Comparison of ENCODE assay signal across 15 cellular contexts in genomic region chr4:168528131-168528949, GRCh38. TPM values are rescaled to one million over a fixed set of nuclear protein-coding genes. Genes with fewer than 3 reads are reported as not detected.
DNase-seq lines count a peak whose midpoint lies in the region; ATAC-seq and TF ChIP-seq lines count a peak whose summit lies in the region.
"Had no signal": no experiment of that assay in that cellular context is flagged by ENCODE, and none has a peak within 500 bp of the region (broad histone marks: within the 10 kb centered on the region; RNA-seq: fewer than 3 reads in every experiment).

No MANE protein-coding gene starts in this region.

- H3K79me2 ChIP-seq in mammary epithelial cell (ENCODE audit: insufficient read depth, low read length), result no peaks in the 10 kb centered on the region

- H4K20me1 ChIP-seq in mammary epithelial cell (ENCODE audit: insufficient read depth, low read length), result no peaks in the 10 kb centered on the region

- no peaks in the 10 kb centered on the region for H3K27me3 Mint-ChIP-seq in MCF 10A (ENCODE audit: insufficient read depth, unreplicated experiment)
- H3K27me3 Mint-ChIP-seq in natural killer cell treated with Interleukin-12 subunit alpha and Interleukin-12 subunit beta and Interleukin-15 and Interleukin-18, amount 100 ng/mL, for 72 hours, result peaks cover 23 to 37% of the 10 kb centered on the region in 2 donors

- H3K4me2 ChIP-seq in mammary epithelial cell (ENCODE audit: insufficient read depth, low read depth, low read length), result no peak overlapping the region

- H3K4me3 Mint-ChIP-seq in MCF 10A (ENCODE audit: unreplicated experiment), result no peak overlapping the region
- no peak overlapping the region for H3K4me3 Mint-ChIP-seq in natural killer cell treated with Interleukin-12 subunit alpha and Interleukin-12 subunit beta and Interleukin-15 and Interleukin-18, amount 100 ng/mL, for 72 hours
- H3K4me3 Mint-ChIP-seq: nephron progenitor cell had no signal

- H3K27ac Mint-ChIP-seq in MCF 10A (ENCODE audit: low read depth, unreplicated experiment), result no peak overlapping the region
- no peak overlapping the region for H3K27ac Mint-ChIP-seq in natural killer cell treated with Interleukin-12 subunit alpha and Interleukin-12 subunit beta and Interleukin-15 and Interleukin-18, amount 100 ng/mL, for 72 hours
- H3K27ac Mint-ChIP-seq: nephron progenitor cell, T-helper 17 cell had no signal

- no peaks in the 10 kb centered on the region for H3K27me3 ChIP-seq in mammary epithelial cell (ENCODE audit: insufficient read depth, low read length)
- no peaks in the 10 kb centered on the region for H3K27me3 ChIP-seq in tibial artery

- dilution Hi-C loops in mammary epithelial cell (cut with HindIII; ENCODE audit: low sequenced_read_pairs), result no loop called here

- DNase-seq in MCF 10A (ENCODE audit: unreplicated experiment) (peak; percentile 17), mammary epithelial cell (no peak), RWPE1 (ENCODE audit: low spot score) (peak; percentile 15), fibroblast of pulmonary artery (ENCODE audit: low read depth) (peak; percentile 47), tibial artery (no peak)
- no peak for DNase-seq in natural killer cell treated with Interleukin-12 subunit alpha and Interleukin-12 subunit beta and Interleukin-15 and Interleukin-18, amount 100 ng/mL, for 72 hours (ENCODE audit: low spot score)
- DNase-seq: activated gamma-delta T cell treated with Interleukin-2 at 50 U/mL for 16 hours, GOT3, NCI-H1694, NCI-H774, nephron progenitor cell, T-helper 17 cell had no signal

- no peak overlapping the region for H2AFZ ChIP-seq in mammary epithelial cell (ENCODE audit: low read depth, low read length)

- H3K4me3 ChIP-seq in mammary epithelial cell (replicated peaks in 1 of 3; ENCODE audit: insufficient read depth in 1 of 3, low read depth in 2 of 3, low read length in 3 of 3) (no peak overlapping the region), fibroblast of pulmonary artery (replicated peaks; ENCODE audit: low read depth, low read length) (no peak overlapping the region), tibial artery (no peak overlapping the region)

- POLR2A ChIA-PET in MCF 10A (lab: Yijun Ruan, JAX) (interaction anchor here (0.6 to 0.7 kb wide), 3 partner anchors 162 to 1533 kb away, joined by 3 to 4 read pairs (median 3); no protein-coding TSS in a partner anchor), RWPE1 (lab: Yijun Ruan, JAX; ENCODE audit: low non-redundant PET) (no interaction called here)

- H3K36me3 Mint-ChIP-seq in MCF 10A (ENCODE audit: insufficient read depth, unreplicated experiment), result no peaks in the 10 kb centered on the region
- H3K36me3 Mint-ChIP-seq in natural killer cell treated with Interleukin-12 subunit alpha and Interleukin-12 subunit beta and Interleukin-15 and Interleukin-18, amount 100 ng/mL, for 72 hours, result no peaks in the 10 kb centered on the region

- H3K4me1 ChIP-seq in mammary epithelial cell (ENCODE audit: insufficient read depth, low read length) (peaks cover 22% of the 10 kb centered on the region), tibial artery (no peaks in the 10 kb centered on the region)

- H3K4me1 Mint-ChIP-seq in MCF 10A (ENCODE audit: insufficient read depth, unreplicated experiment), result no peaks in the 10 kb centered on the region
- H3K4me1 Mint-ChIP-seq in natural killer cell treated with Interleukin-12 subunit alpha and Interleukin-12 subunit beta and Interleukin-15 and Interleukin-18, amount 100 ng/mL, for 72 hours (ENCODE audit: low read depth in 2 of 2), result no peaks in the 10 kb centered on the region
- H3K4me1 Mint-ChIP-seq: nephron progenitor cell, T-helper 17 cell had no signal

- intact Hi-C loops in MCF 10A (cut with micrococcal nuclease), result no loop called here
- intact Hi-C loops in mammary epithelial cell (cut with micrococcal nuclease), result no loop called here
- intact Hi-C loops in tibial artery (cut with DNase I; ENCODE audit: low total_unique reads), result no loop called here

- ATAC-seq in natural killer cell treated with Interleukin-12 subunit alpha and Interleukin-12 subunit beta and Interleukin-15 and Interleukin-18, amount 100 ng/mL, for 72 hours, result no peak
- no peak for ATAC-seq in HG02840 (IDR thresholded peaks at IDR 0.05; ENCODE audit: low FRiP score, unreplicated experiment)
- ATAC-seq in GM21723 (IDR thresholded peaks at IDR 0.05; ENCODE audit: unreplicated experiment), result no peak
- ATAC-seq: activated CD4-positive, CD25-positive, alpha-beta regulatory T cell treated with anti-CD3 and anti-CD28 coated beads, Interleukin-2, amount 50 U/mL, for 24 hours; T-helper 17 cell had no signal

- no peak for TF ChIP-seq CTCF in MCF 10A (IDR thresholded peaks at IDR 0.05; ENCODE audit: unreplicated experiment)
- TF ChIP-seq CTCF in mammary epithelial cell (conservative IDR thresholded peaks at IDR 0.05 in 1 of 2, IDR thresholded peaks at IDR 0.05 in 1 of 2; ENCODE audit: extremely low read depth in 1 of 2, insufficient read depth in 1 of 2, low read depth in 1 of 2, low read length in 2 of 2), result no peak
- TF ChIP-seq CTCF in RWPE1 (conservative IDR thresholded peaks at IDR 0.05; ENCODE audit: low read depth), result no peak
- no peak for TF ChIP-seq CTCF in fibroblast of pulmonary artery (IDR thresholded peaks at IDR 0.05; ENCODE audit: low read length, missing control alignments)
- TF ChIP-seq CTCF in tibial artery (IDR thresholded peaks at IDR 0.05), result no peak

- no peak overlapping the region for H3K9ac ChIP-seq in mammary epithelial cell (ENCODE audit: insufficient read depth, low read length)

- H3K36me3 ChIP-seq in mammary epithelial cell (ENCODE audit: insufficient read depth, low read length), result no peaks in the 10 kb centered on the region
- H3K36me3 ChIP-seq in tibial artery, result no peaks in the 10 kb centered on the region

- H3K9me3 Mint-ChIP-seq in MCF 10A (ENCODE audit: unreplicated experiment), result no peaks in the 10 kb centered on the region
- no peaks in the 10 kb centered on the region for H3K9me3 Mint-ChIP-seq in natural killer cell treated with Interleukin-12 subunit alpha and Interleukin-12 subunit beta and Interleukin-15 and Interleukin-18, amount 100 ng/mL, for 72 hours
- H3K9me3 Mint-ChIP-seq: nephron progenitor cell had no signal

- H3K9me3 ChIP-seq in mammary epithelial cell (replicated peaks; ENCODE audit: insufficient read depth, low read length), result no peaks in the 10 kb centered on the region
- H3K9me3 ChIP-seq in tibial artery, result no peaks in the 10 kb centered on the region

- BruUV-seq in MCF 10A (replicated peaks; lab: Mats Ljungman, UMichigan) (no TSS peak), mammary epithelial cell (replicated peaks; lab: Mats Ljungman, UMichigan) (no TSS peak)

- CTCF ChIA-PET in MCF 10A (lab: Yijun Ruan, JAX) (interaction anchor here (0.9 to 2.3 kb wide), 3 partner anchors 13 to 394 kb away, joined by 4 to 9 read pairs (median 4); no protein-coding TSS in a partner anchor), mammary epithelial cell (lab: Charles Lee; ENCODE audit: low non-redundant PET) (no interaction called here), RWPE1 (lab: Yijun Ruan, JAX) (no interaction called here)

- in situ Hi-C loops in mammary epithelial cell (cut with MboI; ENCODE audit: low sequenced_read_pairs in 2 of 2), result no loop called here

- WGBS in mammary epithelial cell (ENCODE audit: low coverage, missing lambda C conversion rate), result 85% methylated on average over 8 of the region's 8 CpGs

- no peak overlapping the region for H3K27ac ChIP-seq in mammary epithelial cell (ENCODE audit: insufficient read depth, low read depth, low read length)
- no peak overlapping the region for H3K27ac ChIP-seq in RWPE1
- H3K27ac ChIP-seq in tibial artery, result no peak overlapping the region

RNA-seq across cellular contexts. Expression of gene PALLD, which starts 31.5 kb away (rescaled TPM):
- 94.6 and 191 TPM in 2 replicates for total RNA-seq in MCF 10A (2022)
- total RNA-seq in mammary epithelial cell, result 100 to 1,000 TPM; 296 to 380 TPM
- polyA plus RNA-seq in mammary epithelial cell, result 122 TPM
- 433 TPM for polyA minus RNA-seq in mammary epithelial cell
- total RNA-seq in natural killer cell treated with Interleukin-12 subunit alpha and Interleukin-12 subunit beta and Interleukin-15 and Interleukin-18, amount 100 ng/mL, for 72 hours, result 10 to 100 TPM in 1 of 2 donors, under 1 TPM in 1; 0.52 to 11.0 TPM

RNA-seq across cellular contexts. Expression of gene DDX60L, which starts 48.0 kb away (rescaled TPM):
- 3.4 and 6.1 TPM in 2 replicates for total RNA-seq in MCF 10A (2022)
- 10 to 100 TPM in 1 of 2 donors, 1 to 10 TPM in 1; 6.8 to 12.2 TPM for total RNA-seq in mammary epithelial cell
- polyA plus RNA-seq in mammary epithelial cell, result 5.7 TPM
- 11.7 TPM for polyA minus RNA-seq in mammary epithelial cell
- 10 to 100 TPM; 15.7 to 17.6 TPM for total RNA-seq in natural killer cell treated with Interleukin-12 subunit alpha and Interleukin-12 subunit beta and Interleukin-15 and Interleukin-18, amount 100 ng/mL, for 72 hours

Comparison
In these comparisons a context has a peak if more than half of its experiments do, and no peak if none do; other contexts are left out.
1. DNase-seq: peak in MCF 10A (single experiment), RWPE1 (single experiment) and fibroblast of pulmonary artery (single experiment); none in mammary epithelial cell (single experiment), natural killer cell treated with Interleukin-12 subunit alpha and Interleukin-12 subunit beta and Interleukin-15 and Interleukin-18, amount 100 ng/mL, for 72 hours (single experiment) and tibial artery (0 of 2).